8 cellular contexts compared by ENCODE assay signal in the genomic region with DNA sequence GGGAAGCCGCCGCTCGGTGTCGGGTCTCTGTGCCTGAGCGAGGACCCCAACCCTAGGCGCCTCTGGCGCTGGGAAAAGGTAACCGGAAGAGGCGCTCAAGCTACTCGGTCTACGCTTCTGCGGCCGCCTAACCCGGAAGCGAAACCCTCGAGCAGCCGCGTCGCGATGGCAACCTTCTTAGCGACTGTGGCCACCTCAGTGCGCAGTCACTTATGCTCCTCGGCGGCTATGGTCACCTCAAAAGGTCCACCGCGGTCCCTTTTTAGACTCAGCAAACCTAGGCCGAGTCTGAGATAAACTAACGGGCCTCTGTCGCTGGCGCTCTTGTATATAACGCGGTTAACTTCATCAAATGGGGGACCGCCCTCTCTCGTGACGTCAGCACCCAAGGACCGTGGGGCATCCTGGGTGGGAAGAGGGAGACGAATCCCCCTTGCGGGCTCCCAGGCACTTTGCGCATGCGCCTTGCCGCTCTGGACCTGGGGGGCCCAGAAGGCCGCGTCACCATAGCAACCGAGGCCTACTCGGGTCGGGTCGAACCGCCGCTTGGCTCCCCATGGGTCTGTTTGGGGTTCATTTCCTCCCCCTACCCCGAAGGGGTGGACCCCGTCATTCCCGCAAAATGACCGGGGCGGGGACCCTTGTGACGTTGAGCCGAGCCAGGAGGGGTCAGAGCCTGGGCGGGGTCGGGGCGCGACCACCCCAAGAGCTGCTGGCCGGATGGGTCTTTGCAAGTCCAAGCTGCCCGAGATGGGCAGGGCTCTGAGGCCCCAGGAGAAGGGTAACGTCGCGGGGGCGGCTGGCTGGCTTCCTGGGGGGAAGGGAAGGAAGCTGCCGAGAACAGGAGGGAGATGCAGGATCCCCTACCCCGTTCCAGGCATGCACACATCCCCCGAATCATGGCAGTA. TPM values are rescaled to one million over a fixed set of nuclear protein-coding genes. Genes with fewer than 3 reads are reported as not detected.
DNase-seq lines count a peak whose midpoint lies in the region; FAIRE-seq and TF ChIP-seq lines count a peak whose summit lies in the region.

A gene with protein sequence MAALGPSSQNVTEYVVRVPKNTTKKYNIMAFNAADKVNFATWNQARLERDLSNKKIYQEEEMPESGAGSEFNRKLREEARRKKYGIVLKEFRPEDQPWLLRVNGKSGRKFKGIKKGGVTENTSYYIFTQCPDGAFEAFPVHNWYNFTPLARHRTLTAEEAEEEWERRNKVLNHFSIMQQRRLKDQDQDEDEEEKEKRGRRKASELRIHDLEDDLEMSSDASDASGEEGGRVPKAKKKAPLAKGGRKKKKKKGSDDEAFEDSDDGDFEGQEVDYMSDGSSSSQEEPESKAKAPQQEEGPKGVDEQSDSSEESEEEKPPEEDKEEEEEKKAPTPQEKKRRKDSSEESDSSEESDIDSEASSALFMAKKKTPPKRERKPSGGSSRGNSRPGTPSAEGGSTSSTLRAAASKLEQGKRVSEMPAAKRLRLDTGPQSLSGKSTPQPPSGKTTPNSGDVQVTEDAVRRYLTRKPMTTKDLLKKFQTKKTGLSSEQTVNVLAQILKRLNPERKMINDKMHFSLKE (minus strand): TSS at position 91 of the 908 bp plus-strand sequence. CDS start 169 bp downstream, outside the sequence.

- peaks cover 25% of the 10 kb centered on the region for H3K79me2 ChIP-seq in MM.1S (ENCODE audit: low read length)

- TF ChIP-seq CTCF in MM.1S (IDR thresholded peaks at IDR 0.05; ENCODE audit: low read length) (no peak; the same call in 1 of the 2 replicates), fibroblast of villous mesenchyme (IDR thresholded peaks at IDR 0.05; ENCODE audit: insufficient read depth, low read depth, low read length) (peak; percentile 7), neural crest cell (conservative IDR thresholded peaks at IDR 0.05) (no peak)

- H3K9ac ChIP-seq in MM.1S (ENCODE audit: low read length) = peak within 1 kb of the TSS; percentile 88
- H3K9ac ChIP-seq in stomach smooth muscle (ENCODE audit: low read length in 2 of 2) = peak within 1 kb of the TSS; percentile 95 to 98

- no peaks in the 10 kb centered on the region for H3K9me3 ChIP-seq in MM.1S (replicated peaks; ENCODE audit: insufficient read depth, low read length)
- H3K9me3 ChIP-seq in stomach smooth muscle (ENCODE audit: control insufficient read depth in 2 of 2, low read length in 2 of 2) = no peaks in the 10 kb centered on the region

- DNase-seq in ELF-1 (ENCODE audit: low read depth, low spot score) = peak; percentile 97
- DNase-seq in H54 (ENCODE audit: insufficient read length, low spot score) = peak; percentile 95
- peak; percentile 96 for DNase-seq in MM.1S
- DNase-seq in SIG-M5 (lab: John Stamatoyannopoulos, UW) = peak; percentile 22
- DNase-seq in activated gamma-delta T cell (lab: John Stamatoyannopoulos, UW) = peak; percentile 78
- peak; percentile 96 for DNase-seq in fibroblast of villous mesenchyme (ENCODE audit: low read depth)
- DNase-seq in neural crest cell (ENCODE audit: low read depth, low spot score) = peak; percentile 93

- peak within 1 kb of the TSS; percentile 78 for H3K4me2 ChIP-seq in MM.1S (ENCODE audit: low read depth, low read length)

- H3K36me3 ChIP-seq in MM.1S (replicated peaks; ENCODE audit: insufficient read depth, low read length) (0 out of 2 replicates have a peak, but pooled peaks cover 7% of the 10 kb centered on the region), stomach smooth muscle (ENCODE audit: control insufficient read depth in 2 of 2, insufficient read depth in 2 of 2, low read length in 2 of 2) (peaks cover 6 to 14% of the 10 kb centered on the region in 2 donors)

- H3K27ac Mint-ChIP-seq in neural crest cell (ENCODE audit: unreplicated experiment) = peak within 1 kb of the TSS; percentile 98

- H3K36me3 Mint-ChIP-seq in neural crest cell (ENCODE audit: low read depth) = peaks cover 4% of the 10 kb centered on the region

- H4K20me1 ChIP-seq in MM.1S (ENCODE audit: insufficient read depth, low read length) = no peaks in the 10 kb centered on the region

- H3K27ac ChIP-seq in MM.1S (ENCODE audit: low read length) (peak within 1 kb of the TSS; percentile 88), stomach smooth muscle (ENCODE audit: low read length) (peak within 1 kb of the TSS; percentile 98)

- no peaks in the 10 kb centered on the region for H3F3A ChIP-seq in MM.1S (ENCODE audit: insufficient read depth, low read length)

- H3K27me3 ChIP-seq in MM.1S (replicated peaks; ENCODE audit: insufficient read depth, low read length) (no peaks in the 10 kb centered on the region), stomach smooth muscle (ENCODE audit: control insufficient read depth in 1 of 2, insufficient read depth in 2 of 2, low read length in 2 of 2) (no peaks in the 10 kb centered on the region)

- H2AFZ ChIP-seq in MM.1S (ENCODE audit: low read length) = peak within 1 kb of the TSS; percentile 98

- H3K4me3 ChIP-seq in MM.1S (ENCODE audit: low read length) (peak within 1 kb of the TSS; percentile 84), fibroblast of villous mesenchyme (ENCODE audit: low read depth, low read length) (peak within 1 kb of the TSS; percentile 92), stomach smooth muscle (ENCODE audit: low read length in 2 of 2) (peak within 1 kb of the TSS; percentile 94 to 95)

- no peaks in the 10 kb centered on the region for H3K27me3 Mint-ChIP-seq in neural crest cell (ENCODE audit: low read depth)

- H3K9me3 Mint-ChIP-seq in neural crest cell = no peaks in the 10 kb centered on the region

- peak within 1 kb of the TSS; percentile 97 for H3K4me3 Mint-ChIP-seq in neural crest cell

- H3K4me1 Mint-ChIP-seq in neural crest cell = peaks cover 30% of the 10 kb centered on the region

- H3K4me1 ChIP-seq in MM.1S (ENCODE audit: low read length) (peaks cover 9% of the 10 kb centered on the region), stomach smooth muscle (ENCODE audit: control insufficient read depth, insufficient read depth, low read length) (peaks cover 19% of the 10 kb centered on the region)

- peak; percentile 19 for TF ChIP-seq POLR2A in H54 (IDR thresholded peaks at IDR 0.05; ENCODE audit: low read depth, low read length)

- H3K9me2 ChIP-seq in MM.1S (replicated peaks; ENCODE audit: insufficient read depth, low read length) = no peaks in the 10 kb centered on the region

- FAIRE-seq in H54 (lab: Jason Lieb, UNC) = no peak

RNA-seq across cellular contexts. Expression of the gene that starts here (rescaled TPM):
- total RNA-seq in fibroblast of villous mesenchyme (36.1 and 42.7 TPM in 2 replicates), neural crest cell (65.9 and 70.3 TPM in 2 replicates)

Comparison
In these comparisons a context has a peak if more than half of its experiments do, and no peak if none do; other contexts are left out.
1. Peak in every context shown above with its lines: DNase-seq, H3K4me3 ChIP-seq and H3K27ac ChIP-seq.
2. DNase-seq: peak in every context shown above with its lines; median percentile 97 in ELF-1; 96 in MM.1S; 96 in fibroblast of villous mesenchyme; 95 in H54; 93 in neural crest cell; 78 in activated gamma-delta T cell; 22 in SIG-M5.